ENCODE assay signal across 19 cellular contexts in genomic region chr19:48770223-48770622, GRCh38. TPM values are rescaled to one million over a fixed set of nuclear protein-coding genes. Genes with fewer than 3 reads are reported as not detected.
A peak's percentile ranks its signal among the peaks of the same experiment; 100 is the strongest.
DNase-seq lines count a peak whose midpoint lies in the region; TF ChIP-seq lines count a peak whose summit lies in the region.
"Had no signal": no experiment of that assay in that cellular context is flagged by ENCODE, and none has a peak within 500 bp of the region (broad histone marks: within the 10 kb centered on the region; RNA-seq: fewer than 3 reads in every experiment).

No MANE protein-coding gene starts in this region.

- no peak overlapping the region for H3K4me3 Mint-ChIP-seq in HFFc6
- H3K4me3 Mint-ChIP-seq: activated naive CD8-positive, alpha-beta T cell treated with anti-CD3 and anti-CD28 coated beads, Interleukin-2, amount 50 U/mL, for 24 hours; immature natural killer cell had no signal

- TF ChIP-seq EP300 in esophagus muscularis mucosa (IDR thresholded peaks at IDR 0.05): no peak

- no peaks in the 10 kb centered on the region for H3K9me3 Mint-ChIP-seq in HFFc6
- H3K9me3 Mint-ChIP-seq: activated naive CD8-positive, alpha-beta T cell treated with anti-CD3 and anti-CD28 coated beads, Interleukin-2, amount 50 U/mL, for 24 hours; immature natural killer cell had no signal

- H3K4me1 ChIP-seq in esophagus muscularis mucosa: no peaks in the 10 kb centered on the region
- H3K4me1 ChIP-seq: transverse colon had no signal

- no peaks in the 10 kb centered on the region for H3K36me3 Mint-ChIP-seq in HFFc6 (ENCODE audit: low read depth)
- H3K36me3 Mint-ChIP-seq: CD14-positive monocyte, immature natural killer cell had no signal

- H3K27me3 ChIP-seq in brain microvascular endothelial cell (replicated peaks) (no peaks in the 10 kb centered on the region), esophagus muscularis mucosa (peaks cover 0 to 29% (median 0%) of the 10 kb centered on the region in 4 donors)

- intact Hi-C loops in esophagus muscularis mucosa (cut with DNase I): no loop called here

- 90% methylated on average over 8 of the region's 8 CpGs for WGBS in esophagus muscularis mucosa

- no peak overlapping the region for H3K27ac Mint-ChIP-seq in HFFc6
- H3K27ac Mint-ChIP-seq: activated naive CD8-positive, alpha-beta T cell treated with anti-CD3 and anti-CD28 coated beads, Interleukin-2, amount 50 U/mL, for 24 hours; CD14-positive monocyte; immature natural killer cell had no signal

- peak; percentile 76 for DNase-seq in HFFc6
- peak; percentile 42 for DNase-seq in brain microvascular endothelial cell
- DNase-seq in kidney tubule cell (ENCODE audit: low spot score): peak; percentile 34
- DNase-seq in stromal cell of bone marrow (ENCODE audit: low read depth): peak; percentile 36
- no peak for DNase-seq in activated CD4-positive, alpha-beta T cell treated with anti-CD3 and anti-CD28 coated beads for 48 hours
- DNase-seq in esophagus muscularis mucosa (ENCODE audit: extremely low spot score): no peak
- DNase-seq in islet precursor cell: no peak
- DNase-seq: activated CD4-positive, CD25-positive, alpha-beta regulatory T cell; activated naive CD8-positive, alpha-beta T cell treated with anti-CD3 and anti-CD28 coated beads, Interleukin-2, amount 50 U/mL, for 24 hours; immature natural killer cell; KG1; NCI-H1694 treated with DMSO at 0.1 percent for 48 hours; NCI-H524; T-helper 1 cell; transverse colon had no signal

- H3K27ac ChIP-seq in brain microvascular endothelial cell (no peak overlapping the region), esophagus muscularis mucosa (replicated peaks in 1 of 4) (no peak overlapping the region)
- H3K27ac ChIP-seq: transverse colon had no signal

- TF ChIP-seq CTCF in HFFc6 (IDR thresholded peaks at IDR 0.05) (no peak), brain microvascular endothelial cell (IDR thresholded peaks at IDR 0.05; ENCODE audit: low read depth, low read length, missing control alignments) (no peak), esophagus muscularis mucosa (IDR thresholded peaks at IDR 0.05) (no peak)

- H3K36me3 ChIP-seq in brain microvascular endothelial cell (replicated peaks) (no peaks in the 10 kb centered on the region), esophagus muscularis mucosa (no peaks in the 10 kb centered on the region)
- H3K36me3 ChIP-seq: transverse colon had no signal

- H3K9me3 ChIP-seq in esophagus muscularis mucosa: no peaks in the 10 kb centered on the region
- H3K9me3 ChIP-seq: transverse colon had no signal

- peaks cover 26% of the 10 kb centered on the region for H3K27me3 Mint-ChIP-seq in HFFc6 (ENCODE audit: insufficient read depth)

- no peaks in the 10 kb centered on the region for H3K4me1 Mint-ChIP-seq in HFFc6 (ENCODE audit: low read depth)
- H3K4me1 Mint-ChIP-seq: immature natural killer cell had no signal

- H3K4me3 ChIP-seq in brain microvascular endothelial cell (ENCODE audit: low read depth, low read length) (no peak overlapping the region), esophagus muscularis mucosa (no peak overlapping the region)
- H3K4me3 ChIP-seq: transverse colon had no signal

- in situ Hi-C loops in brain microvascular endothelial cell (cut with HindIII; ENCODE audit: low pct_ligation_motif_present, low sequenced_read_pairs): no loop called here

- no peak for TF ChIP-seq POLR2A in esophagus muscularis mucosa (IDR thresholded peaks at IDR 0.05; ENCODE audit: low read depth)

RNA-seq across cellular contexts. Expression of gene FGF21, which starts 14.9 kb away (rescaled TPM):
- total RNA-seq in HFFc6 (2021; fragmentation: NEBNext Ultra II Directional; extraction: Animal tissue kit (Norgen Biotek cat#: 25700)): not detected
- total RNA-seq in esophagus muscularis mucosa: not detected
- total RNA-seq: dermis microvascular lymphatic vessel endothelial cell, frontal cortex, PC-3, transverse colon had no signal

RNA-seq across cellular contexts. Expression of gene FUT1, which starts 17.8 kb away (rescaled TPM):
- under 1 TPM in 3 of 6 experiments, not detected in 3; 0.05 to 0.06 (median 0.05) TPM for total RNA-seq in HFFc6 (2021; fragmentation: NEBNext Ultra II Directional; extraction: Animal tissue kit (Norgen Biotek cat#: 25700))
- total RNA-seq in esophagus muscularis mucosa: 1 to 10 TPM in 3 of 4 donors, under 1 TPM in 1; 0.83 to 2.5 (median 2.1) TPM

RNA-seq across cellular contexts. Expression of gene IZUMO1, which starts 23.5 kb away (rescaled TPM):
- not detected for total RNA-seq in HFFc6 (2021; fragmentation: NEBNext Ultra II Directional; extraction: Animal tissue kit (Norgen Biotek cat#: 25700))
- total RNA-seq in esophagus muscularis mucosa: not detected
- total RNA-seq: frontal cortex, PC-3, transverse colon had no signal

RNA-seq across cellular contexts. Expression of gene RASIP1, which starts 29.8 kb away (rescaled TPM):
- total RNA-seq in HFFc6 (2021; fragmentation: NEBNext Ultra II Directional; extraction: Animal tissue kit (Norgen Biotek cat#: 25700)): under 1 TPM in 1 of 6 experiments, not detected in 5; 0.07 TPM
- 10 to 100 TPM; 15.0 to 27.7 (median 22.8) TPM for total RNA-seq in esophagus muscularis mucosa

RNA-seq across cellular contexts. Expression of gene BCAT2, which starts 40.6 kb away (rescaled TPM):
- total RNA-seq in HFFc6 (2021; fragmentation: NEBNext Ultra II Directional; extraction: Animal tissue kit (Norgen Biotek cat#: 25700)): 10 to 100 TPM; 31.3 to 41.2 (median 34.0) TPM
- 10 to 100 TPM; 59.0 to 93.3 (median 63.9) TPM for total RNA-seq in esophagus muscularis mucosa

Comparison
In these comparisons a context has a peak if more than half of its experiments do, and no peak if none do; other contexts are left out.
1. DNase-seq: peak in HFFc6 (single experiment), brain microvascular endothelial cell (single experiment), kidney tubule cell (single experiment) and stromal cell of bone marrow (single experiment); none in activated CD4-positive, alpha-beta T cell treated with anti-CD3 and anti-CD28 coated beads for 48 hours (single experiment), esophagus muscularis mucosa (single experiment) and islet precursor cell (single experiment).